11 cellular contexts compared by ENCODE assay signal in genomic region chr5:168583742-168584482, GRCh38. TPM values are rescaled to one million over a fixed set of nuclear protein-coding genes. Genes with fewer than 3 reads are reported as not detected.
DNase-seq lines count a peak whose midpoint lies in the region; ATAC-seq and TF ChIP-seq lines count a peak whose summit lies in the region.
"Had no signal": no experiment of that assay in that cellular context is flagged by ENCODE, and none has a peak within 500 bp of the region (broad histone marks: within the 10 kb centered on the region; RNA-seq: fewer than 3 reads in every experiment).

No MANE protein-coding gene starts in this region.

- H3K27ac Mint-ChIP-seq in neural crest cell (ENCODE audit: unreplicated experiment), result peak overlapping the region; percentile 76

- no peaks in the 10 kb centered on the region for H3K27me3 Mint-ChIP-seq in neural crest cell (ENCODE audit: low read depth)

- TF ChIP-seq CTCF in neural crest cell (conservative IDR thresholded peaks at IDR 0.05), result no peak

- H3K4me1 Mint-ChIP-seq in neural crest cell, result peaks cover 18% of the 10 kb centered on the region

- ATAC-seq in HG02588 (IDR thresholded peaks at IDR 0.05; ENCODE audit: unreplicated experiment) (peak; percentile 23), HG03442 (IDR thresholded peaks at IDR 0.05; ENCODE audit: unreplicated experiment) (peak; percentile 26)

- peak; percentile 12 for DNase-seq in NOMO-1 treated with DMSO at 0.1 percent for 48 hours (lab: John Stamatoyannopoulos, UW; ENCODE audit: unreplicated experiment)
- no peak for DNase-seq in NOMO-1 treated with dmso at 0.1 percent for 144 hours (lab: John Stamatoyannopoulos, UW; ENCODE audit: unreplicated experiment)
- DNase-seq in neural crest cell (ENCODE audit: low read depth, low spot score), result no peak
- DNase-seq in epidermal melanocyte (ENCODE audit: insufficient read length, low spot score), result no peak
- DNase-seq in NK-92 treated with Interleukin-12 subunit alpha and Interleukin-12 subunit beta, amount 100 ng/mL, for 24 hours (lab: John Stamatoyannopoulos, UW), result no peak
- DNase-seq in activated gamma-delta T cell treated with Interleukin-2 at 50 U/mL for 16 hours, result no peak
- DNase-seq: DMS 273 treated with DMSO at 0.1 percent for 48 hours; stimulated activated CD4-positive, alpha-beta T cell treated with anti-CD3 and anti-CD28 coated beads, Interleukin-2, amount 100 ng/mL, for 24 hours had no signal

- H3K4me3 Mint-ChIP-seq in neural crest cell, result no peak overlapping the region

- no peaks in the 10 kb centered on the region for H3K9me3 Mint-ChIP-seq in neural crest cell

- no peaks in the 10 kb centered on the region for H3K36me3 Mint-ChIP-seq in neural crest cell (ENCODE audit: low read depth)

RNA-seq across cellular contexts. Expression of gene PANK3, which starts 4.7 kb away (rescaled TPM):
- 121 and 135 TPM in 2 replicates for total RNA-seq in neural crest cell

RNA-seq across cellular contexts. Expression of gene FBLL1, which starts 54.8 kb away (rescaled TPM):
- 5.9 and 7.3 TPM in 2 replicates for total RNA-seq in neural crest cell
- total RNA-seq: activated CD8-positive, alpha-beta memory T cell treated with anti-CD3 and anti-CD28 coated beads for 36 hours had no signal
